In genomic region chr10:88879754-88880286, GRCh38 we compare ENCODE assay signal across 7 cellular contexts.
DNase-seq lines count a peak whose midpoint lies in the region; ATAC-seq lines count a peak whose summit lies in the region.

Gene STAMBPL1 (plus strand): TSS chr10:88880245. CDS start chr10:88901709, 21,464 bp downstream.

- H3K4me1 Mint-ChIP-seq in stimulated activated effector memory CD8-positive, alpha-beta T cell treated with anti-CD3 and anti-CD28 coated beads, Interleukin-12 subunit alpha, Interleukin-12 subunit beta, amount 100 ng/mL, for 72 hours: peaks cover 45% of the 10 kb centered on the region

- no peaks in the 10 kb centered on the region for H3K27me3 ChIP-seq in mucosa of stomach (ENCODE audit: control insufficient read depth, insufficient read depth, low read length)

- no peaks in the 10 kb centered on the region for H3K36me3 ChIP-seq in mucosa of stomach (ENCODE audit: control insufficient read depth, insufficient read depth, low read length)

- peak; percentile 67 for ATAC-seq in GM18511 (IDR thresholded peaks at IDR 0.05; ENCODE audit: unreplicated experiment)
- peak; percentile 55 for ATAC-seq in HG02623 (IDR thresholded peaks at IDR 0.05; ENCODE audit: unreplicated experiment)
- peak; percentile 80 for ATAC-seq in stimulated activated effector memory CD8-positive, alpha-beta T cell treated with anti-CD3 and anti-CD28 coated beads, Interleukin-12 subunit alpha, Interleukin-12 subunit beta, amount 100 ng/mL, for 72 hours

- DNase-seq in NCI-H146 treated with DMSO at 0.1 percent for 48 hours (lab: John Stamatoyannopoulos, UW; ENCODE audit: unreplicated experiment): peak; percentile 47
- DNase-seq in activated CD4-positive, alpha-beta T cell treated with anti-CD3 and anti-CD28 coated beads, Interleukin-2, amount 50 U/mL, for 1 hour: peak; percentile 68
- DNase-seq in effector CD8-positive, alpha-beta T cell (lab: John Stamatoyannopoulos, UW): peak; percentile 43
- peak in 1 of 2 donors; percentile 61 for DNase-seq in stimulated activated effector memory CD8-positive, alpha-beta T cell treated with anti-CD3 and anti-CD28 coated beads, Interleukin-12 subunit alpha, Interleukin-12 subunit beta, amount 100 ng/mL, for 72 hours (ENCODE audit: low spot score in 2 of 2)

- H3K4me3 ChIP-seq in mucosa of stomach (ENCODE audit: low read length): peak within 1 kb of the TSS; percentile 77

- peak within 1 kb of the TSS; percentile 87 for H3K9ac ChIP-seq in mucosa of stomach (ENCODE audit: low read length)

- H3K4me1 ChIP-seq in mucosa of stomach (ENCODE audit: control insufficient read depth, insufficient read depth, low read length): peaks cover 16% of the 10 kb centered on the region

- no peaks in the 10 kb centered on the region for H3K9me3 ChIP-seq in mucosa of stomach (ENCODE audit: control insufficient read depth, low read length)

- H3K9me3 Mint-ChIP-seq in stimulated activated effector memory CD8-positive, alpha-beta T cell treated with anti-CD3 and anti-CD28 coated beads, Interleukin-12 subunit alpha, Interleukin-12 subunit beta, amount 100 ng/mL, for 72 hours: no peaks in the 10 kb centered on the region

- peak within 1 kb of the TSS; percentile 96 for H3K4me3 Mint-ChIP-seq in stimulated activated effector memory CD8-positive, alpha-beta T cell treated with anti-CD3 and anti-CD28 coated beads, Interleukin-12 subunit alpha, Interleukin-12 subunit beta, amount 100 ng/mL, for 72 hours

- H3K36me3 Mint-ChIP-seq in stimulated activated effector memory CD8-positive, alpha-beta T cell treated with anti-CD3 and anti-CD28 coated beads, Interleukin-12 subunit alpha, Interleukin-12 subunit beta, amount 100 ng/mL, for 72 hours: peaks cover 30% of the 10 kb centered on the region

- peak within 1 kb of the TSS; percentile 95 for H3K27ac Mint-ChIP-seq in stimulated activated effector memory CD8-positive, alpha-beta T cell treated with anti-CD3 and anti-CD28 coated beads, Interleukin-12 subunit alpha, Interleukin-12 subunit beta, amount 100 ng/mL, for 72 hours
